In the genomic region with DNA sequence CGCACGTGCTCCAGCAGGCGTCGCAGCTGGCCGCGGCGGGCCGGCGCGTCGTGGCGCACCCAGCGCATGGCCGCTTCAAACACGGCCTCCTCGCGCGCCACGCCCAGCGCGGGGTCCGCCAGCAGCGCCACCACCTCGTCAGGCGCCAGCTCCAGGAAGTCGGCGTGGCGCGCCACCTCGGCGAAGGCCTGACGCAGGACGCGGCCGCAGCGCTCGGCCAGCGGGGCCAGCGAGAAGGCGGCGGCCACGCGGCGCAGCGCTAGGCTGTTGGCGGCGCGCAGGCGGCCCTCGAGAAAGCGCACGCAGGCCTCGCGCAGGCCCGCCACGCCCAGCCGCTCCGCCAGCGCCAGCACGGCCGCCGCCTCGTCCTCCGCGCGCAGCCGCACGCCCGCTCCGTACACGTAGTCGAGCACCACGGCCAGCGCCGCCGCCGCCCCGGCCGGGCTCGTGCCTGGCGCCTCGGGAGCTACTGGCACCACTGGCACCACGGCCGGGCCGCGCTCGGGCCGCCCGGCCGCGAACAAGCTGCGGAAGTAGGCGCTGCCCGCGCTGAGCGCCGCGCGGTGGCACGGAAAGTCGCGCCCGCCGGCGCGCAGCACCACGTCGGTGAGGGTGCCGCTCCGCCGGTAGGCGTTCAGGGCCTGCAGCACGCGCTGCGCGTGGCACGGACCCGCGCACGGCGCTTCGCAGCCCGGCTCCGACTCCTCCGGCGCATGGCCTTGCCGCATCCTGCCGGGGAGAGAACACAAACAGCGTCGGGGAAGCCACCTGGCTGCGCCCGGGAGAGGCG, we compare ENCODE assay signal across 8 cellular contexts. TPM values are rescaled to one million over a fixed set of nuclear protein-coding genes. Genes with fewer than 3 reads are reported as not detected.
DNase-seq lines count a peak whose midpoint lies in the region; ATAC-seq and TF ChIP-seq lines count a peak whose summit lies in the region.

No MANE protein-coding gene starts in this region.

- peaks cover 27% of the 10 kb centered on the region for H3K4me1 Mint-ChIP-seq in T-helper 2 cell treated with Interferon-gamma antibody and Interleukin-4, amounts not matched to agents 5 μg/mL and 100 μg/mL, for 36 hours (ENCODE audit: low read depth)

- POLR2A ChIA-PET in IMR-90 (lab: Charles Lee; ENCODE audit: unreplicated experiment): interaction anchor here (0.6 kb wide), 1 partner anchor 1285 kb away, joined by 3 read pairs; no protein-coding TSS in a partner anchor

- TF ChIP-seq CTCF in IMR-90 (conservative IDR thresholded peaks at IDR 0.05; ENCODE audit: low read depth, low read length) (no peak), astrocyte of the spinal cord (IDR thresholded peaks at IDR 0.05; ENCODE audit: low read depth, low read length) (no peak), spleen (IDR thresholded peaks at IDR 0.05 in 8 of 11, conservative IDR thresholded peaks at IDR 0.05 in 3 of 11) (no peak)

- ATAC-seq in IMR-90 (ENCODE audit: low read depth): peak; percentile 89
- no peak for ATAC-seq in HG03520 (IDR thresholded peaks at IDR 0.05; ENCODE audit: unreplicated experiment)
- ATAC-seq in GM21737 (IDR thresholded peaks at IDR 0.05; ENCODE audit: unreplicated experiment): no peak

- peak overlapping the region; percentile 48 for H3K4me2 ChIP-seq in IMR-90 (ENCODE audit: low read depth, low read length)

- peak overlapping the region; percentile 60 to 86; a peak in 3 of 4 replicates for H4K8ac ChIP-seq in IMR-90 (ENCODE audit: low read depth in 2 of 2, low read length in 2 of 2)

- DNase-seq in GF-D8 (lab: John Stamatoyannopoulos, UW) (peak; percentile 78), IMR-90 (peak; percentile 63), astrocyte of the spinal cord (ENCODE audit: low read depth, low spot score) (peak; percentile 54), spleen (peak; percentile 88)
- DNase-seq in T-helper 2 cell treated with Interferon-gamma antibody and Interleukin-4, amounts not matched to agents 5 μg/mL and 100 μg/mL, for 36 hours (ENCODE audit: low spot score): peak; percentile 70

- CTCF ChIA-PET in IMR-90 (lab: Yijun Ruan, JAX): no interaction called here

- H3K36me3 ChIP-seq in IMR-90 (ENCODE audit: control insufficient read depth, insufficient read depth, low read length) (no peaks in the 10 kb centered on the region; the same call in 1 of the 2 replicates), iPS-15b (ENCODE audit: control insufficient read depth, insufficient read depth, low read length) (no peaks in the 10 kb centered on the region), spleen (peaks cover 0 to 11% (median 3%) of the 10 kb centered on the region in 6 donors)

- H3K9me3 ChIP-seq in IMR-90 (ENCODE audit: control insufficient read depth, insufficient read depth, low read length): peaks cover 6% of the 10 kb centered on the region
- H3K9me3 ChIP-seq in iPS-15b (ENCODE audit: control insufficient read depth, insufficient read depth, low read length): peaks cover 10% of the 10 kb centered on the region
- H3K9me3 ChIP-seq in spleen: peaks cover 0 to 9% (median 0%) of the 10 kb centered on the region in 8 donors

- no peak overlapping the region for H3K27ac Mint-ChIP-seq in T-helper 2 cell treated with Interferon-gamma antibody and Interleukin-4, amounts not matched to agents 5 μg/mL and 100 μg/mL, for 36 hours

- H2BK120ac ChIP-seq in IMR-90 (ENCODE audit: low read depth, low read length): peak overlapping the region; percentile 59; the same call in 1 of the 2 replicates

- peaks cover 55% of the 10 kb centered on the region for H3K27me3 Mint-ChIP-seq in T-helper 2 cell treated with Interferon-gamma antibody and Interleukin-4, amounts not matched to agents 5 μg/mL and 100 μg/mL, for 36 hours (ENCODE audit: low read depth)

- BruUV-seq in IMR-90 (replicated peaks; lab: Mats Ljungman, UMichigan): no TSS peak

- H2AK5ac ChIP-seq in IMR-90 (ENCODE audit: low read depth, low read length): peak overlapping the region; percentile 72; the same call in 1 of the 2 replicates

- H3K9me1 ChIP-seq in IMR-90 (ENCODE audit: insufficient read depth, low read length): no peaks in the 10 kb centered on the region

- intact Hi-C loops in IMR-90 (cut with micrococcal nuclease): no loop called here
- intact Hi-C loops in spleen (cut with DNase I; ENCODE audit: low total_unique reads): no loop called here

- no peak overlapping the region; the same call in 2 of the 3 replicates for H2BK15ac ChIP-seq in IMR-90 (ENCODE audit: low read depth, low read length)

- peak overlapping the region; percentile 85; the same call in 1 of the 2 replicates for H3K23ac ChIP-seq in IMR-90 (ENCODE audit: low read depth, low read length)

- peak overlapping the region; percentile 74 for H2AK9ac ChIP-seq in IMR-90 (replicated peaks; ENCODE audit: low read depth, low read length, poor library complexity)

- H3K36me3 Mint-ChIP-seq in T-helper 2 cell treated with Interferon-gamma antibody and Interleukin-4, amounts not matched to agents 5 μg/mL and 100 μg/mL, for 36 hours (ENCODE audit: low read depth): peaks cover 9% of the 10 kb centered on the region

- TF ChIP-seq RAD21 in IMR-90 (IDR thresholded peaks at IDR 0.05; ENCODE audit: low read length): no peak

- H2AFZ ChIP-seq in IMR-90 (replicated peaks; ENCODE audit: low read length, poor library complexity): peak overlapping the region; percentile 91

- 3% methylated on average over 84 of the region's 133 CpGs; no CpG with 5 or more reads in 1 of the 2 experiments for WGBS in IMR-90 (ENCODE audit: extremely low coverage in 2 of 2, insufficient read length in 1 of 2), 2 experiments
- 2 to 10% (median 2%) methylated on average over 2 to 133 of the region's 133 CpGs for WGBS in spleen, 5 donors

- no peak overlapping the region; the same call in 1 of the 2 replicates for H4K91ac ChIP-seq in IMR-90 (ENCODE audit: insufficient read depth, low read depth, low read length)

- dilution Hi-C loops in IMR-90 (cut with HindIII; ENCODE audit: low sequenced_read_pairs, unreplicated experiment): no loop called here

- no peak for TF ChIP-seq POLR2A in IMR-90 (IDR thresholded peaks at IDR 0.05; ENCODE audit: low read depth, low read length)
- no peak for TF ChIP-seq POLR2A in spleen (IDR thresholded peaks at IDR 0.05)

- H3K14ac ChIP-seq in IMR-90 (replicated peaks; ENCODE audit: low read depth, low read length): no peak overlapping the region

- H3K4me1 ChIP-seq in IMR-90 (ENCODE audit: control insufficient read depth, insufficient read depth, low read length) (0 out of 2 replicates have a peak, but pooled peaks cover 3% of the 10 kb centered on the region), iPS-15b (ENCODE audit: control insufficient read depth, insufficient read depth, low read length) (peaks cover 11% of the 10 kb centered on the region), spleen (peaks cover 5 to 56% (median 26%) of the 10 kb centered on the region in 6 donors)

- H3K79me1 ChIP-seq in IMR-90 (ENCODE audit: low read depth in 1 of 2, low read length in 2 of 2): no peaks in the 10 kb centered on the region

- no peak overlapping the region for H3K56ac ChIP-seq in IMR-90 (ENCODE audit: extremely low read depth, insufficient read depth, low read length)

- in situ Hi-C loops in IMR-90 (cut with MboI; ENCODE audit: low sequenced_read_pairs): no loop called here
- in situ Hi-C loops in astrocyte of the spinal cord (cut with HindIII; ENCODE audit: low sequenced_read_pairs): no loop called here

- H3K4ac ChIP-seq in IMR-90 (ENCODE audit: low read depth, low read length): peak overlapping the region; percentile 43

- peaks cover 3% of the 10 kb centered on the region for H3K9me3 Mint-ChIP-seq in T-helper 2 cell treated with Interferon-gamma antibody and Interleukin-4, amounts not matched to agents 5 μg/mL and 100 μg/mL, for 36 hours

- peak overlapping the region; percentile 40 for H3K4me3 ChIP-seq in IMR-90 (ENCODE audit: insufficient read depth, low read depth, low read length)
- H3K4me3 ChIP-seq in astrocyte of the spinal cord (ENCODE audit: low read depth, low read length): peak overlapping the region; percentile 14
- H3K4me3 ChIP-seq in iPS-15b (ENCODE audit: low read depth, low read length): peak overlapping the region; percentile 42
- H3K4me3 ChIP-seq in spleen: peak overlapping the region; percentile 0 to 75 (median 46)

- H3K27ac ChIP-seq in IMR-90 (ENCODE audit: insufficient read depth, low read length) (no peak overlapping the region; the same call in 1 of the 2 replicates), spleen (peak overlapping the region in 7 of 8 donors; percentile 29 to 74 (median 61))

- H4K20me1 ChIP-seq in IMR-90 (ENCODE audit: insufficient read depth, low read length): 0 out of 2 replicates have a peak, but pooled peaks cover 3% of the 10 kb centered on the region

- H3K27me3 ChIP-seq in IMR-90 (ENCODE audit: control insufficient read depth, insufficient read depth, low read length) (peaks cover 36% of the 10 kb centered on the region), iPS-15b (ENCODE audit: control insufficient read depth, insufficient read depth, low read length) (peaks cover 75% of the 10 kb centered on the region), spleen (replicated peaks in 1 of 7) (peaks cover 0 to 57% (median 35%) of the 10 kb centered on the region in 7 donors)

- H3K18ac ChIP-seq in IMR-90 (ENCODE audit: low read depth, low read length): no peak overlapping the region

- H4K5ac ChIP-seq in IMR-90 (ENCODE audit: low read depth, low read length): peak overlapping the region; percentile 30; the same call in 1 of the 2 replicates

- H3K4me3 Mint-ChIP-seq in T-helper 2 cell treated with Interferon-gamma antibody and Interleukin-4, amounts not matched to agents 5 μg/mL and 100 μg/mL, for 36 hours: peak overlapping the region; percentile 83

- no peak overlapping the region for H2BK20ac ChIP-seq in IMR-90 (ENCODE audit: low read depth, low read length)

- H3K9ac ChIP-seq in IMR-90 (ENCODE audit: low read depth, low read length) (peak overlapping the region; percentile 20; the same call in 1 of the 2 replicates), iPS-15b (ENCODE audit: low read depth, low read length) (peak overlapping the region; percentile 4)

- peak overlapping the region; percentile 4 for H2BK5ac ChIP-seq in IMR-90 (ENCODE audit: low read depth, low read length, poor library complexity, severe bottlenecking)

TF ChIP-seq in IMR-90, 13 proteins besides CTCF, POLR2A, EP300 and RAD21 (continues in another document):
- TF ChIP-seq FOS (IDR thresholded peaks at IDR 0.05; ENCODE audit: low read depth, low read length) (no peak), BHLHE40 (IDR thresholded peaks at IDR 0.05; ENCODE audit: low read depth, low read length) (peak; percentile 41; the same call in 1 of the 2 replicates)

RNA-seq across cellular contexts. Expression of gene KLHL35, which starts 2.9 kb away (rescaled TPM):
- total RNA-seq in IMR-90 (2012; rRNA removed) (1.4 and 1.6 TPM in 2 replicates), spleen (1 to 10 TPM in 6 of 7 donors, under 1 TPM in 1; 0.19 to 3.5 (median 1.8) TPM)
- polyA plus RNA-seq in IMR-90 (2012; rRNA removed) (3.3 TPM in 2 replicates), spleen (1 to 10 TPM; 2.0 to 3.8 (median 2.8) TPM)
- 2.1 and 6.1 TPM in 2 replicates for polyA plus RNA-seq in IMR-90 (2012; cell fraction: cytosol; rRNA removed)
- polyA plus RNA-seq in IMR-90 (2012; cell fraction: nucleus; rRNA removed; ENCODE audit: low replicate concordance): 4.0 and 10.4 TPM in 2 replicates

RNA-seq across cellular contexts. Expression of gene RPS3, which starts 30.8 kb away (rescaled TPM):
- total RNA-seq in IMR-90 (2012; rRNA removed) (2,360 and 3,444 TPM in 2 replicates), spleen (1,000 to 10,000 TPM; 1,482 to 2,624 (median 2,197) TPM)
- polyA plus RNA-seq in IMR-90 (2012; rRNA removed) (2,477 and 2,872 TPM in 2 replicates), spleen (1,000 to 10,000 TPM; 4,940 to 5,449 (median 5,352) TPM)
- 2,410 and 4,196 TPM in 2 replicates for polyA plus RNA-seq in IMR-90 (2012; cell fraction: cytosol; rRNA removed)
- polyA plus RNA-seq in IMR-90 (2012; cell fraction: nucleus; rRNA removed; ENCODE audit: low replicate concordance): 593 and 1,092 TPM in 2 replicates
